In genomic region chr1:173208146-173208545, GRCh38 we compare ENCODE assay signal across 17 cellular contexts. TPM values are rescaled to one million over a fixed set of nuclear protein-coding genes. Genes with fewer than 3 reads are reported as not detected.
DNase-seq lines count a peak whose midpoint lies in the region; FAIRE-seq and TF ChIP-seq lines count a peak whose summit lies in the region.
"Had no signal": no experiment of that assay in that cellular context is flagged by ENCODE, and none has a peak within 500 bp of the region (broad histone marks: within the 10 kb centered on the region; RNA-seq: fewer than 3 reads in every experiment).

No MANE protein-coding gene starts in this region.

- peak; percentile 17 for DNase-seq in AG10803 (ENCODE audit: low read depth)
- DNase-seq in EH (ENCODE audit: low read depth) = peak; percentile 46
- DNase-seq in fibroblast of mammary gland (ENCODE audit: low read depth) = peak; percentile 12
- DNase-seq in inferior parietal cortex (ENCODE audit: extremely low spot score) = no peak
- DNase-seq in GM12892 (ENCODE audit: insufficient read length) = no peak
- DNase-seq in activated CD4-positive, alpha-beta T cell treated with anti-CD3 and anti-CD28 coated beads, Interleukin-2, amount 50 U/mL, for 1 hour = no peak
- DNase-seq: BE2C; Caco-2; CD8-positive, alpha-beta memory T cell; DMS53; GOT3; H9; KBM-7 had no signal

- peak overlapping the region; percentile 96 for H3K9ac ChIP-seq in Loucy (ENCODE audit: low read depth, low read length, poor library complexity, severe bottlenecking)

- H3K79me2 ChIP-seq in Loucy (ENCODE audit: insufficient read depth, low read length) = peaks cover 17% of the 10 kb centered on the region

- TF ChIP-seq CTCF in AG10803 (conservative IDR thresholded peaks at IDR 0.05; ENCODE audit: low read length) = no peak
- TF ChIP-seq CTCF in Loucy (conservative IDR thresholded peaks at IDR 0.05; ENCODE audit: low read length) = no peak
- no peak for TF ChIP-seq CTCF in fibroblast of mammary gland (conservative IDR thresholded peaks at IDR 0.05; ENCODE audit: control insufficient read depth, insufficient read depth, low read depth, low read length)

- peak overlapping the region; percentile 94 for H3K4me2 ChIP-seq in Loucy (ENCODE audit: low read depth, low read length, poor library complexity, severe bottlenecking)

- peaks cover 79% of the 10 kb centered on the region for H3K4me1 ChIP-seq in Loucy (ENCODE audit: insufficient read depth, low read length, poor library complexity, severe bottlenecking)
- H3K4me1 ChIP-seq: BE2C had no signal

- H3K9me2 ChIP-seq in Loucy (replicated peaks; ENCODE audit: low read depth, low read length) = no peaks in the 10 kb centered on the region

- no peak for TF ChIP-seq POLR2A in GM12892 (IDR thresholded peaks at IDR 0.05; ENCODE audit: low read depth, low read length)

- no peaks in the 10 kb centered on the region for H4K20me1 ChIP-seq in Loucy (ENCODE audit: insufficient read depth, low read length, poor library complexity, severe bottlenecking)

- no peak overlapping the region for H2AFZ ChIP-seq in Loucy (ENCODE audit: low read length)

- no peak for FAIRE-seq in GM12892 (lab: Jason Lieb, UNC)
- FAIRE-seq: A204.1, G401.6, GM12891 had no signal

- H3K4me3 ChIP-seq in AG10803 (ENCODE audit: low read length) (no peak overlapping the region), Loucy (ENCODE audit: low read length, poor library complexity, severe bottlenecking) (peak overlapping the region; percentile 79), fibroblast of mammary gland (ENCODE audit: control insufficient read depth, low read depth, low read length) (no peak overlapping the region)

- H3K27me3 ChIP-seq in Loucy (ENCODE audit: insufficient read depth, low read length, poor library complexity, severe bottlenecking) = no peaks in the 10 kb centered on the region
- H3K27me3 ChIP-seq: BE2C had no signal

- no peaks in the 10 kb centered on the region for H3K9me3 ChIP-seq in Loucy (ENCODE audit: insufficient read depth, low read depth, low read length)
- H3K9me3 ChIP-seq: BE2C, Caco-2 had no signal

- no peaks in the 10 kb centered on the region for H3K36me3 ChIP-seq in Loucy (ENCODE audit: insufficient read depth, low read length)
- H3K36me3 ChIP-seq: BE2C had no signal

- H3F3A ChIP-seq in Loucy (ENCODE audit: low read depth) = peaks cover 20% of the 10 kb centered on the region; the same call in 1 of the 2 replicates

RNA-seq across cellular contexts. Expression of gene TNFSF4, which starts 1.0 kb away (rescaled TPM):
- 12.2 TPM for polyA plus RNA-seq in GM12892 (2012; ENCODE audit: missing spikeins)

Comparison
In these comparisons a context has a peak if more than half of its experiments do, and no peak if none do; other contexts are left out.
1. DNase-seq: peak in AG10803 (single experiment), EH (single experiment) and fibroblast of mammary gland (single experiment); none in inferior parietal cortex (single experiment), GM12892 (single experiment) and activated CD4-positive, alpha-beta T cell treated with anti-CD3 and anti-CD28 coated beads, Interleukin-2, amount 50 U/mL, for 1 hour (single experiment).